8 cellular contexts compared by ENCODE assay signal in the genomic region with DNA sequence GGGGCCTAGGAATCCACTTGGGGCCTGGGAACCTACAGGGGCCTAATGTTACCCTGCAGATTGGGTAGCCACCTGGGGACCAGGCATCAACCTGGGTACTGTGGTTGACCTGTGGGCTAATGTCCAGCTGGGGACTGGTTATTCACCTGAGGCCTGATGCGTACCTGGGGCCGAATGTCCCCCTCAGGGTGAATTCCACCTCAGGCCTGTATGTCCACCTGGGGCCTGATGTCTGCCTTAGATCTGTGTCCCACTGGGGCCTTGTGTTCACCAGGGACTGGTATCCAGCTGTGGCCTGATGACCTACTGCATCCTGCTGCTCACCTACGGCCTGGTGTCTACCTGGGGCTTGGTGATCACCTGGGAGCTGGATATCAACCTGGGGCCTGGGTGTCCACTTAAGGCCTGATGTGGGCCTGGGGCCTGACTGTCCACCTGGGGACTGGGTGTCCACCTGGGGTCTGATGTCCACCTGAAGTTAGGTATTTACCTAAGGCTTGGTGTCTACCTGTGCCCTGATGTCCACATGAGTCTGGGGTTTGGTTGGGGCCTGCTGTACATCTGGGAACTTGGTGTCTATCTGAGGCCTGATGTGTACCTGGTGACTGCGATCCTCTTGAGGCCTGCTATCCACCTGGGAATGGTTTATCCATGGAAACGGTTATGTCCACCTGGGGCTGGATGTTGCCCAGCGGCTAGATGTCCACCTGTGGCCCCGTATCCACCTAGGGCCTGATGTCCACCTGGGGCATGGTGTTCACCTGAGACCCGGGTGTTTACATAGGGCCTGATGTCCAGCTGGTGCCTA.
A peak's percentile ranks its signal among the peaks of the same experiment; 100 is the strongest.
DNase-seq lines count a peak whose midpoint lies in the region; FAIRE-seq and TF ChIP-seq lines count a peak whose summit lies in the region.
"Not testable (repeated sequence)": the region's sequence is repeated elsewhere in the genome, so short reads cannot be mapped to it uniquely, and the experiment has no call there.

No MANE protein-coding gene starts in this region.

- not testable (repeated sequence) for H3K27me3 ChIP-seq in Karpas-422 (ENCODE audit: low read length); right atrium auricular region; sigmoid colon; vagina
- peaks cover 0 to 20% (median 0%) of the 10 kb centered on the region in 4 donors for H3K27me3 ChIP-seq in esophagus muscularis mucosa

- not testable (repeated sequence) for H3K27ac Mint-ChIP-seq in activated T-cell treated with anti-CD3 and anti-CD28 coated beads, Interleukin-2, amount 50 U/mL, for 24 hours; osteocyte (ENCODE audit: unreplicated experiment)

- not testable (repeated sequence) for TF ChIP-seq CTCF in esophagus muscularis mucosa (IDR thresholded peaks at IDR 0.05); right atrium auricular region (IDR thresholded peaks at IDR 0.05); kidney (IDR thresholded peaks at IDR 0.05; ENCODE audit: borderline replicate concordance, extremely low read depth, insufficient read depth); osteocyte (IDR thresholded peaks at IDR 0.05); sigmoid colon (IDR thresholded peaks at IDR 0.05); vagina (IDR thresholded peaks at IDR 0.05)

- not testable (repeated sequence) for FAIRE-seq in kidney (lab: Jason Lieb, UNC)

- DNase-seq in Karpas-422 (peak; percentile 24), esophagus muscularis mucosa (ENCODE audit: extremely low spot score) (peak; percentile 89), right atrium auricular region (ENCODE audit: low spot score) (peak; percentile 60), kidney (peak; percentile 71), osteocyte (ENCODE audit: extremely low spot score, unreplicated experiment) (peak; percentile 88), sigmoid colon (peak; percentile 76), vagina (ENCODE audit: extremely low spot score in 2 of 2) (peak; percentile 87 to 94)
- DNase-seq in activated T-cell treated with anti-CD3 and anti-CD28 coated beads, Interleukin-2, amount 50 U/mL, for 24 hours, result peak; percentile 39

- H3K4me1 ChIP-seq in Karpas-422 (ENCODE audit: low read length); esophagus muscularis mucosa; right atrium auricular region; kidney (ENCODE audit: control insufficient read depth in 1 of 2, insufficient read depth in 1 of 2, low read depth in 1 of 2, low read length in 2 of 2); sigmoid colon; vagina: not testable (repeated sequence)

- H2AFZ ChIP-seq in Karpas-422 (ENCODE audit: low read length), result not testable (repeated sequence)

- H3K9me3 ChIP-seq in Karpas-422 (ENCODE audit: low read length); esophagus muscularis mucosa; right atrium auricular region; kidney (ENCODE audit: control insufficient read depth in 1 of 2, low read length in 2 of 2); sigmoid colon; vagina: not testable (repeated sequence)

- TF ChIP-seq POLR2A in esophagus muscularis mucosa (IDR thresholded peaks at IDR 0.05; ENCODE audit: low read depth); sigmoid colon (IDR thresholded peaks at IDR 0.05); vagina (IDR thresholded peaks at IDR 0.05): not testable (repeated sequence)

- H3K36me3 Mint-ChIP-seq in activated T-cell treated with anti-CD3 and anti-CD28 coated beads, Interleukin-2, amount 50 U/mL, for 24 hours (ENCODE audit: low read depth); osteocyte (ENCODE audit: unreplicated experiment): not testable (repeated sequence)

- intact Hi-C loops in esophagus muscularis mucosa (cut with DNase I); kidney (cut with DNase I); sigmoid colon (cut with DNase I); vagina (cut with DNase I): not testable (repeated sequence)

- not testable (repeated sequence) for H3K36me3 ChIP-seq in Karpas-422 (ENCODE audit: insufficient read depth, low read length); esophagus muscularis mucosa; right atrium auricular region; kidney (ENCODE audit: control insufficient read depth in 1 of 2, insufficient read depth in 2 of 2, low read length in 2 of 2); sigmoid colon; vagina

- not testable (repeated sequence) for H3K4me3 Mint-ChIP-seq in activated T-cell treated with anti-CD3 and anti-CD28 coated beads, Interleukin-2, amount 50 U/mL, for 24 hours; osteocyte (ENCODE audit: unreplicated experiment)

- not testable (repeated sequence) for H3K4me2 ChIP-seq in Karpas-422 (ENCODE audit: low read depth, low read length, poor library complexity, severe bottlenecking)

- H3K9ac ChIP-seq in Karpas-422 (ENCODE audit: low read length); kidney (ENCODE audit: low read length in 2 of 2): not testable (repeated sequence)

- 70% methylated on average over 7 of the region's 8 CpGs for WGBS in esophagus muscularis mucosa
- 84 to 89% methylated on average over 8 of the region's 8 CpGs for WGBS in sigmoid colon, 2 donors

- H3K4me1 Mint-ChIP-seq in activated T-cell treated with anti-CD3 and anti-CD28 coated beads, Interleukin-2, amount 50 U/mL, for 24 hours (ENCODE audit: low read depth); osteocyte (ENCODE audit: unreplicated experiment): not testable (repeated sequence)

- H3K4me3 ChIP-seq in Karpas-422 (ENCODE audit: low read length); esophagus muscularis mucosa; right atrium auricular region; kidney (ENCODE audit: low read length in 2 of 2); sigmoid colon; vagina: not testable (repeated sequence)

- H4K20me1 ChIP-seq in Karpas-422 (ENCODE audit: insufficient read depth, low read depth, low read length), result not testable (repeated sequence)

- H3K9me2 ChIP-seq in Karpas-422 (replicated peaks; ENCODE audit: insufficient read depth, low read length), result not testable (repeated sequence)

- not testable (repeated sequence) for H3K27ac ChIP-seq in Karpas-422 (ENCODE audit: low read length); esophagus muscularis mucosa (replicated peaks in 1 of 4); right atrium auricular region; kidney (ENCODE audit: low read depth in 2 of 2, low read length in 2 of 2); sigmoid colon; vagina

- H3K79me2 ChIP-seq in Karpas-422 (ENCODE audit: low read length), result not testable (repeated sequence)

- not testable (repeated sequence) for H3K9me3 Mint-ChIP-seq in activated T-cell treated with anti-CD3 and anti-CD28 coated beads, Interleukin-2, amount 50 U/mL, for 24 hours
- H3K9me3 Mint-ChIP-seq in osteocyte (ENCODE audit: unreplicated experiment), result peaks cover 10% of the 10 kb centered on the region

- not testable (repeated sequence) for H3K27me3 Mint-ChIP-seq in activated T-cell treated with anti-CD3 and anti-CD28 coated beads, Interleukin-2, amount 50 U/mL, for 24 hours; osteocyte (ENCODE audit: unreplicated experiment)

- TF ChIP-seq EP300 in esophagus muscularis mucosa (IDR thresholded peaks at IDR 0.05); sigmoid colon (IDR thresholded peaks at IDR 0.05): not testable (repeated sequence)

Comparison
In these comparisons a context has a peak if more than half of its experiments do, and no peak if none do; other contexts are left out.
1. DNase-seq: peak in every context shown above with its lines; median percentile 90 in vagina; 89 in esophagus muscularis mucosa; 88 in osteocyte; 76 in sigmoid colon; 71 in kidney; 60 in right atrium auricular region; 39 in activated T-cell treated with anti-CD3 and anti-CD28 coated beads, Interleukin-2, amount 50 U/mL, for 24 hours; 24 in Karpas-422.